In the genomic region with DNA sequence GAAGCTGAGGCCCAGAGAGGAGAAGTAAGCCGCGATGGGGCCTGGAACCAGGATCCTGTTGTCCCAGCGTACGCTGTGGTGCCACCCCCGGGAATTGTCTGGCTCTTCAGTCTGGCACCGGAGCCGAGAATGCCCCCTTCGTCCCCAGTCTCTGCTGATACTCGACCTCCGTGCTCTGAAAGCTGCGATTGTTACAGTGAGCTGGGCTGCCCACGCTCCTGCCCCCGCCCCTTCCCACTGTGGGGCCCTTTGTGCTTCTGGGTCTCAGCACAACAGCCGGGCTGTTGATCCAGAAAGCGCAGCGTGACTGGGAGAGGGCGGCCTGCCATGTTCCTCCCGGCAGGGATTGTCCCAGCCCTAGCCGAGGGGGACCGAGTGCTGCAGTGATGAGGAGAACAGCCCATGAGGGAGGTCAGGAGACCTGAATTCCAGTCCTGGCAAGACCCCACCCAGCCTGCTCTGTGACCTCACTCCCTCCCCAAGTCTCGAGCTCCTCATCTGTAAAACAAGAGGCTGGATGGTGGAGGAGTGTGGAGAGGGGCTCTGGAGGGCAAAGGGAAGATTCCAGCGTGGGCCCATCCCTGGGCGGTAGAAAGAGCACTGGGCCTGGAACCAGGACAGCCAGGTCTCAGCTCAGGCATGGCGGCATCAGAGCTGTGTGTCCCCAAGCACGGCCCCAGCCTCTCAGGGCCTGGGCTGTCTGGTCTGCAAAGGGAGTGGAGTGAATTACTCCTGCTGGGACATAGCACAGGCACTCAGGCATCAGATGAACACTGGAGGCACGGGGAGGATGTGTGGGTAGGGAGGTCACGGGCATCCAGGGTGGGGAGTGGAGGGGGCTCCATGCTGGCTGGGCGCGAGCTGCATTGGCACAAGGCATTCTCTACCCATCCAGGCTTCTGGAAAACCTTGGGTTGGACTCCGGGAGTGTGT, we compare ENCODE assay signal across 1 cellular context.
TF ChIP-seq lines count a peak whose summit lies in the region.

No MANE protein-coding gene starts in this region.

TF ChIP-seq in GM23338, 12 proteins besides CTCF, POLR2A, EP300 and RAD21 (continued from another document):
- TF ChIP-seq, protein P1, sequence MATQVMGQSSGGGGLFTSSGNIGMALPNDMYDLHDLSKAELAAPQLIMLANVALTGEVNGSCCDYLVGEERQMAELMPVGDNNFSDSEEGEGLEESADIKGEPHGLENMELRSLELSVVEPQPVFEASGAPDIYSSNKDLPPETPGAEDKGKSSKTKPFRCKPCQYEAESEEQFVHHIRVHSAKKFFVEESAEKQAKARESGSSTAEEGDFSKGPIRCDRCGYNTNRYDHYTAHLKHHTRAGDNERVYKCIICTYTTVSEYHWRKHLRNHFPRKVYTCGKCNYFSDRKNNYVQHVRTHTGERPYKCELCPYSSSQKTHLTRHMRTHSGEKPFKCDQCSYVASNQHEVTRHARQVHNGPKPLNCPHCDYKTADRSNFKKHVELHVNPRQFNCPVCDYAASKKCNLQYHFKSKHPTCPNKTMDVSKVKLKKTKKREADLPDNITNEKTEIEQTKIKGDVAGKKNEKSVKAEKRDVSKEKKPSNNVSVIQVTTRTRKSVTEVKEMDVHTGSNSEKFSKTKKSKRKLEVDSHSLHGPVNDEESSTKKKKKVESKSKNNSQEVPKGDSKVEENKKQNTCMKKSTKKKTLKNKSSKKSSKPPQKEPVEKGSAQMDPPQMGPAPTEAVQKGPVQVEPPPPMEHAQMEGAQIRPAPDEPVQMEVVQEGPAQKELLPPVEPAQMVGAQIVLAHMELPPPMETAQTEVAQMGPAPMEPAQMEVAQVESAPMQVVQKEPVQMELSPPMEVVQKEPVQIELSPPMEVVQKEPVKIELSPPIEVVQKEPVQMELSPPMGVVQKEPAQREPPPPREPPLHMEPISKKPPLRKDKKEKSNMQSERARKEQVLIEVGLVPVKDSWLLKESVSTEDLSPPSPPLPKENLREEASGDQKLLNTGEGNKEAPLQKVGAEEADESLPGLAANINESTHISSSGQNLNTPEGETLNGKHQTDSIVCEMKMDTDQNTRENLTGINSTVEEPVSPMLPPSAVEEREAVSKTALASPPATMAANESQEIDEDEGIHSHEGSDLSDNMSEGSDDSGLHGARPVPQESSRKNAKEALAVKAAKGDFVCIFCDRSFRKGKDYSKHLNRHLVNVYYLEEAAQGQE (IDR thresholded peaks at IDR 0.05; ENCODE audit: unreplicated experiment), result no peak
- no peak for TF ChIP-seq NANOG (IDR thresholded peaks at IDR 0.05; ENCODE audit: borderline replicate concordance)
- TF ChIP-seq ZNF331 (CRISPR knock-in tag; IDR thresholded peaks at IDR 0.05; ENCODE audit: low read depth), result no peak
- no peak for TF ChIP-seq STAT1 (IDR thresholded peaks at IDR 0.05; ENCODE audit: unreplicated experiment)
- TF ChIP-seq ZNF114 (CRISPR knock-in tag; IDR thresholded peaks at IDR 0.05), result no peak
- no peak for TF ChIP-seq EZH2 (IDR thresholded peaks at IDR 0.05; ENCODE audit: low read depth, unreplicated experiment)
